Comparison of ENCODE assay signal across 23 cellular contexts in genomic region chr1:153684892-153685291, GRCh38. TPM values are rescaled to one million over a fixed set of nuclear protein-coding genes. Genes with fewer than 3 reads are reported as not detected.
DNase-seq lines count a peak whose midpoint lies in the region; ATAC-seq and TF ChIP-seq lines count a peak whose summit lies in the region.
"Had no signal": no experiment of that assay in that cellular context is flagged by ENCODE, and none has a peak within 500 bp of the region (broad histone marks: within the 10 kb centered on the region; RNA-seq: fewer than 3 reads in every experiment).

No MANE protein-coding gene starts in this region.

- no peaks in the 10 kb centered on the region for H3K79me2 ChIP-seq in osteoblast (ENCODE audit: insufficient read depth, low read length)

- H3K27me3 ChIP-seq in ascending aorta (no peaks in the 10 kb centered on the region), lower lobe of right lung (ENCODE audit: low read depth) (no peaks in the 10 kb centered on the region), osteoblast (ENCODE audit: insufficient read depth, low read length) (peaks cover 31% of the 10 kb centered on the region), transverse colon (peaks cover 19% of the 10 kb centered on the region)
- H3K27me3 ChIP-seq: BE2C had no signal

- no peaks in the 10 kb centered on the region for H3K36me3 ChIP-seq in HEK293 (ENCODE audit: control insufficient read depth in 2 of 2, insufficient read depth in 1 of 2, low read length in 2 of 2)
- peaks cover 68 to 79% of the 10 kb centered on the region in 2 donors for H3K36me3 ChIP-seq in ascending aorta
- H3K36me3 ChIP-seq in lower lobe of right lung = peaks cover 57% of the 10 kb centered on the region
- H3K36me3 ChIP-seq in osteoblast (ENCODE audit: insufficient read depth, low read length) = no peaks in the 10 kb centered on the region
- no peaks in the 10 kb centered on the region for H3K36me3 ChIP-seq in transverse colon
- H3K36me3 ChIP-seq: BE2C had no signal

- H3K9me3 Mint-ChIP-seq in HFFc6 = no peaks in the 10 kb centered on the region
- H3K9me3 Mint-ChIP-seq in activated T-helper 2 cell treated with anti-CD3 and anti-CD28 coated beads, Interferon-gamma antibody, Interleukin-2, Interleukin-4, amounts not matched to agents 10 μg/mL and 5 μg/mL and 100 μg/mL, durations not matched to agents 14 hours and 24 hours and 36 hours = no peaks in the 10 kb centered on the region
- H3K9me3 Mint-ChIP-seq: CD8-positive, alpha-beta memory T cell; GM23338; IgD-negative memory B cell had no signal

- H2AFZ ChIP-seq in osteoblast (ENCODE audit: low read length) = no peak overlapping the region
- H2AFZ ChIP-seq: GM23338 had no signal

- no peak for ATAC-seq in lower lobe of right lung
- ATAC-seq: GM12878, HepG2 had no signal

- no peak overlapping the region for H3K4me3 ChIP-seq in HEK293 (ENCODE audit: low read depth, low read length)
- no peak overlapping the region for H3K4me3 ChIP-seq in ascending aorta
- no peak overlapping the region for H3K4me3 ChIP-seq in lower lobe of right lung
- H3K4me3 ChIP-seq in osteoblast (ENCODE audit: insufficient read depth, low read length) = no peak overlapping the region
- H3K4me3 ChIP-seq in transverse colon = no peak overlapping the region
- H3K4me3 ChIP-seq: GM12878, GM23338 had no signal

- H3K27ac ChIP-seq in HEK293 (ENCODE audit: extremely low read depth, low read depth, low read length) (no peak overlapping the region), ascending aorta (peak overlapping the region; percentile 48 to 96), lower lobe of right lung (no peak overlapping the region), osteoblast (ENCODE audit: low read depth, low read length) (no peak overlapping the region), transverse colon (no peak overlapping the region)

- H3K4me3 Mint-ChIP-seq in HFFc6 = no peak overlapping the region
- no peak overlapping the region for H3K4me3 Mint-ChIP-seq in activated T-helper 2 cell treated with anti-CD3 and anti-CD28 coated beads, Interferon-gamma antibody, Interleukin-2, Interleukin-4, amounts not matched to agents 10 μg/mL and 5 μg/mL and 100 μg/mL, durations not matched to agents 14 hours and 24 hours and 36 hours (ENCODE audit: low read depth)
- H3K4me3 Mint-ChIP-seq: CD4-positive, CD25-positive, alpha-beta regulatory T cell; GM23338; IgD-negative memory B cell had no signal

- H3K9me3 ChIP-seq in HEK293 (ENCODE audit: control insufficient read depth, insufficient read depth, low read depth, low read length) = no peaks in the 10 kb centered on the region
- H3K9me3 ChIP-seq in ascending aorta = no peaks in the 10 kb centered on the region
- H3K9me3 ChIP-seq in lower lobe of right lung = no peaks in the 10 kb centered on the region
- no peaks in the 10 kb centered on the region for H3K9me3 ChIP-seq in osteoblast (ENCODE audit: low read depth, low read length)
- H3K9me3 ChIP-seq in transverse colon = no peaks in the 10 kb centered on the region
- H3K9me3 ChIP-seq: BE2C had no signal

- DNase-seq in ascending aorta (ENCODE audit: low spot score in 2 of 2) (no peak), lower lobe of right lung (peak; percentile 39), osteoblast (ENCODE audit: insufficient read length, low spot score, missing footprints) (peak; percentile 63), HFFc6 (no peak), NCI-H446 treated with DMSO at 0.1 percent for 48 hours (lab: John Stamatoyannopoulos, UW) (no peak), transverse colon (no peak)
- DNase-seq in activated T-helper 2 cell treated with anti-CD3 and anti-CD28 coated beads, Interferon-gamma antibody, Interleukin-2, Interleukin-4, amounts not matched to agents 10 μg/mL and 5 μg/mL and 100 μg/mL, durations not matched to agents 14 hours and 24 hours and 36 hours (ENCODE audit: low spot score) = no peak
- DNase-seq: BE2C; C1 segment of cervical spinal cord; CD4-positive, CD25-positive, alpha-beta regulatory T cell; CD8-positive, alpha-beta memory T cell; COR-L47; DMS 273 treated with DMSO at 0.1 percent for 48 hours; DMS53; DND-41; EL; HCEC 1CT had no signal

- H3K36me3 Mint-ChIP-seq in HFFc6 (ENCODE audit: low read depth) = no peaks in the 10 kb centered on the region
- H3K36me3 Mint-ChIP-seq in activated T-helper 2 cell treated with anti-CD3 and anti-CD28 coated beads, Interferon-gamma antibody, Interleukin-2, Interleukin-4, amounts not matched to agents 10 μg/mL and 5 μg/mL and 100 μg/mL, durations not matched to agents 14 hours and 24 hours and 36 hours (ENCODE audit: low read depth) = no peaks in the 10 kb centered on the region
- H3K36me3 Mint-ChIP-seq: CD4-positive, CD25-positive, alpha-beta regulatory T cell; CD8-positive, alpha-beta memory T cell; IgD-negative memory B cell had no signal

- H3K27ac Mint-ChIP-seq in HFFc6 = no peak overlapping the region
- no peak overlapping the region for H3K27ac Mint-ChIP-seq in activated T-helper 2 cell treated with anti-CD3 and anti-CD28 coated beads, Interferon-gamma antibody, Interleukin-2, Interleukin-4, amounts not matched to agents 10 μg/mL and 5 μg/mL and 100 μg/mL, durations not matched to agents 14 hours and 24 hours and 36 hours
- H3K27ac Mint-ChIP-seq: CD8-positive, alpha-beta memory T cell; GM23338; IgD-negative memory B cell had no signal

- in situ Hi-C loops in transverse colon (cut with MboI; ENCODE audit: low pct_ligation_motif_present in 1 of 4, low pct_unique_long_range_greater_than_20kb in 1 of 4, low sequenced_read_pairs in 3 of 4) = loop anchor here in 1 of 4 donors (25.0 kb wide), 1 partner anchor 302 kb away; the partner anchor contains the start of genes JTB, RAB13 and RPS27

- intact Hi-C loops in ascending aorta (cut with DNase I) = no loop called here
- intact Hi-C loops in lower lobe of right lung (cut with DNase I) = no loop called here
- intact Hi-C loops in activated T-helper 2 cell treated with anti-CD3 and anti-CD28 coated beads, Interferon-gamma antibody, Interleukin-2, Interleukin-4, amounts not matched to agents 10 μg/mL and 5 μg/mL and 100 μg/mL, durations not matched to agents 14 hours and 24 hours and 36 hours (cut with micrococcal nuclease) = no loop called here
- intact Hi-C loops in transverse colon (cut with DNase I; ENCODE audit: low total_unique reads) = no loop called here

- CTCF ChIA-PET in HEK293 (lab: Yijun Ruan, JAX) = interaction anchor here (0.6 to 1.3 kb wide), 2 partner anchors 9 to 64 kb away, joined by 4 to 6 read pairs; no protein-coding TSS in a partner anchor

- H4K20me1 ChIP-seq in osteoblast (ENCODE audit: insufficient read depth, low read length) = no peaks in the 10 kb centered on the region

- POLR2A ChIA-PET in HEK293 (lab: Yijun Ruan, JAX) = interaction anchor here (0.7 kb wide), 1 partner anchor 339 kb away, joined by 14 read pairs; no protein-coding TSS in a partner anchor

- no peak for TF ChIP-seq POLR2A in transverse colon (IDR thresholded peaks at IDR 0.05)

- H3K4me1 Mint-ChIP-seq in HFFc6 (ENCODE audit: low read depth) = peaks cover 9% of the 10 kb centered on the region
- peaks cover 3% of the 10 kb centered on the region for H3K4me1 Mint-ChIP-seq in activated T-helper 2 cell treated with anti-CD3 and anti-CD28 coated beads, Interferon-gamma antibody, Interleukin-2, Interleukin-4, amounts not matched to agents 10 μg/mL and 5 μg/mL and 100 μg/mL, durations not matched to agents 14 hours and 24 hours and 36 hours (ENCODE audit: low read depth)

- H3K27me3 Mint-ChIP-seq in HFFc6 (ENCODE audit: insufficient read depth) = peaks cover 46% of the 10 kb centered on the region
- H3K27me3 Mint-ChIP-seq in activated T-helper 2 cell treated with anti-CD3 and anti-CD28 coated beads, Interferon-gamma antibody, Interleukin-2, Interleukin-4, amounts not matched to agents 10 μg/mL and 5 μg/mL and 100 μg/mL, durations not matched to agents 14 hours and 24 hours and 36 hours (ENCODE audit: low read depth) = peaks cover 36% of the 10 kb centered on the region

- H3K4me2 ChIP-seq in osteoblast (ENCODE audit: insufficient read depth, low read length) = no peak overlapping the region
- H3K4me2 ChIP-seq: GM23338 had no signal

- no peak for TF ChIP-seq EP300 in transverse colon (IDR thresholded peaks at IDR 0.05; ENCODE audit: low read depth)

- TF ChIP-seq CTCF in HEK293 (tag by site-specific recombination; IDR thresholded peaks at IDR 0.05) (no peak), ascending aorta (IDR thresholded peaks at IDR 0.05) (no peak), lower lobe of right lung (IDR thresholded peaks at IDR 0.05) (no peak), osteoblast (IDR thresholded peaks at IDR 0.05; ENCODE audit: extremely low read depth, low read depth, low read length) (no peak), HFFc6 (IDR thresholded peaks at IDR 0.05) (no peak), transverse colon (IDR thresholded peaks at IDR 0.05) (no peak)

- H3K4me1 ChIP-seq in HEK293 (ENCODE audit: control insufficient read depth, insufficient read depth, low read length) (no peaks in the 10 kb centered on the region), ascending aorta (peaks cover 5 to 13% of the 10 kb centered on the region in 2 donors), lower lobe of right lung (peaks cover 6% of the 10 kb centered on the region), osteoblast (ENCODE audit: insufficient read depth, low read length) (no peaks in the 10 kb centered on the region), transverse colon (peaks cover 0 to 1% (median 0%) of the 10 kb centered on the region in 4 donors)

- WGBS in transverse colon (ENCODE audit: low coverage in 1 of 2), 2 donors = 81% methylated on average over 12 of the region's 12 CpGs; no CpG with 5 or more reads in 1 of the 2 donors

RNA-seq across cellular contexts. Expression of gene NPR1, which starts 6.4 kb away (rescaled TPM):
- total RNA-seq in ascending aorta = 187 TPM
- 58.8 TPM for total RNA-seq in lower lobe of right lung
- total RNA-seq in osteoblast = under 0.01 TPM in 1 of 2 replicates, not detected in the other
- total RNA-seq in HFFc6 (2021; fragmentation: NEBNext Ultra II Directional; extraction: Animal tissue kit (Norgen Biotek cat#: 25700)) = under 1 TPM in 1 of 6 experiments, not detected in 5; 0.05 TPM
- not detected in 2 replicates for total RNA-seq in activated T-helper 2 cell treated with anti-CD3 and anti-CD28 coated beads, Interferon-gamma antibody, Interleukin-2, Interleukin-4, amounts not matched to agents 10 μg/mL and 5 μg/mL and 100 μg/mL, durations not matched to agents 14 hours and 24 hours and 36 hours
- 10 to 100 TPM in 3 of 4 donors, 1 to 10 TPM in 1; 9.8 to 25.1 (median 13.4) TPM for total RNA-seq in transverse colon
- total RNA-seq: CD4-positive, CD25-positive, alpha-beta regulatory T cell; CD8-positive, alpha-beta memory T cell; G401; HepG2 had no signal

RNA-seq across cellular contexts. Expression of gene ILF2, which starts 14.1 kb away (rescaled TPM):
- total RNA-seq in ascending aorta (37.5 TPM), lower lobe of right lung (83.2 TPM), osteoblast (130 and 142 TPM in 2 replicates), transverse colon (100 to 1,000 TPM in 1 of 4 donors, 10 to 100 TPM in 3; 16.5 to 102 (median 66.5) TPM)
- 100 to 1,000 TPM; 127 to 169 (median 156) TPM for total RNA-seq in HFFc6 (2021; fragmentation: NEBNext Ultra II Directional; extraction: Animal tissue kit (Norgen Biotek cat#: 25700))
- total RNA-seq in activated T-helper 2 cell treated with anti-CD3 and anti-CD28 coated beads, Interferon-gamma antibody, Interleukin-2, Interleukin-4, amounts not matched to agents 10 μg/mL and 5 μg/mL and 100 μg/mL, durations not matched to agents 14 hours and 24 hours and 36 hours = 352 and 358 TPM in 2 replicates

RNA-seq across cellular contexts. Expression of gene SNAPIN, which starts 26.4 kb away (rescaled TPM):
- total RNA-seq in ascending aorta = 61.0 TPM
- 40.2 TPM for total RNA-seq in lower lobe of right lung
- total RNA-seq in osteoblast = 53.6 TPM in 2 replicates
- total RNA-seq in HFFc6 (2021; fragmentation: NEBNext Ultra II Directional; extraction: Animal tissue kit (Norgen Biotek cat#: 25700)) = 10 to 100 TPM; 40.7 to 46.7 (median 42.4) TPM
- 32.8 and 33.1 TPM in 2 replicates for total RNA-seq in activated T-helper 2 cell treated with anti-CD3 and anti-CD28 coated beads, Interferon-gamma antibody, Interleukin-2, Interleukin-4, amounts not matched to agents 10 μg/mL and 5 μg/mL and 100 μg/mL, durations not matched to agents 14 hours and 24 hours and 36 hours
- 10 to 100 TPM; 10.5 to 38.4 (median 27.4) TPM for total RNA-seq in transverse colon

RNA-seq across cellular contexts. Expression of gene INTS3, which starts 43.0 kb away (rescaled TPM):
- total RNA-seq in ascending aorta = 55.9 TPM
- total RNA-seq in lower lobe of right lung = 77.3 TPM
- total RNA-seq in osteoblast = 42.4 and 42.7 TPM in 2 replicates
- total RNA-seq in HFFc6 (2021; fragmentation: NEBNext Ultra II Directional; extraction: Animal tissue kit (Norgen Biotek cat#: 25700)) = 10 to 100 TPM; 33.6 to 43.8 (median 36.4) TPM
- 53.8 and 54.0 TPM in 2 replicates for total RNA-seq in activated T-helper 2 cell treated with anti-CD3 and anti-CD28 coated beads, Interferon-gamma antibody, Interleukin-2, Interleukin-4, amounts not matched to agents 10 μg/mL and 5 μg/mL and 100 μg/mL, durations not matched to agents 14 hours and 24 hours and 36 hours
- total RNA-seq in transverse colon = 10 to 100 TPM; 26.1 to 35.6 (median 28.0) TPM

RNA-seq across cellular contexts. Expression of gene CHTOP, which starts 51.0 kb away (rescaled TPM):
- total RNA-seq in ascending aorta = 58.9 TPM
- 72.2 TPM for total RNA-seq in lower lobe of right lung
- total RNA-seq in osteoblast = 38.9 and 40.9 TPM in 2 replicates
- 10 to 100 TPM; 48.1 to 57.9 (median 53.9) TPM for total RNA-seq in HFFc6 (2021; fragmentation: NEBNext Ultra II Directional; extraction: Animal tissue kit (Norgen Biotek cat#: 25700))
- 94.6 and 98.7 TPM in 2 replicates for total RNA-seq in activated T-helper 2 cell treated with anti-CD3 and anti-CD28 coated beads, Interferon-gamma antibody, Interleukin-2, Interleukin-4, amounts not matched to agents 10 μg/mL and 5 μg/mL and 100 μg/mL, durations not matched to agents 14 hours and 24 hours and 36 hours
- total RNA-seq in transverse colon = 10 to 100 TPM; 35.2 to 86.1 (median 65.2) TPM

Comparison
In these comparisons a context has a peak if more than half of its experiments do, and no peak if none do; other contexts are left out.
1. H3K27ac ChIP-seq: peak in ascending aorta (2 of 2); none in HEK293 (single experiment), lower lobe of right lung (single experiment), osteoblast (single experiment) and transverse colon (0 of 4).
2. DNase-seq: peak in lower lobe of right lung (single experiment) and osteoblast (single experiment); none in ascending aorta (0 of 2), HFFc6 (single experiment), activated T-helper 2 cell treated with anti-CD3 and anti-CD28 coated beads, Interferon-gamma antibody, Interleukin-2, Interleukin-4, amounts not matched to agents 10 μg/mL and 5 μg/mL and 100 μg/mL, durations not matched to agents 14 hours and 24 hours and 36 hours (single experiment), NCI-H446 treated with DMSO at 0.1 percent for 48 hours (single experiment) and transverse colon (single experiment).
3. RNA of gene NPR1, which starts 6.4 kb away (total RNA-seq): 187 TPM in ascending aorta (single experiment), 58.8 TPM in lower lobe of right lung (single experiment) and 9.8 to 25.1 TPM in transverse colon; 0.05 TPM in HFFc6, not detected in activated T-helper 2 cell treated with anti-CD3 and anti-CD28 coated beads, Interferon-gamma antibody, Interleukin-2, Interleukin-4, amounts not matched to agents 10 μg/mL and 5 μg/mL and 100 μg/mL, durations not matched to agents 14 hours and 24 hours and 36 hours and under 0.01 TPM in osteoblast; every median in the first group is over 10 times any median in the second.